ENCODE assay signal across 10 cellular contexts in genomic region chr22:18522762-18523161, GRCh38. TPM values are rescaled to one million over a fixed set of nuclear protein-coding genes. Genes with fewer than 3 reads are reported as not detected.
"Had no signal": no experiment of that assay in that cellular context is flagged by ENCODE, and none has a peak within 500 bp of the region (broad histone marks: within the 10 kb centered on the region; RNA-seq: fewer than 3 reads in every experiment).

No MANE protein-coding gene starts in this region.

RNA-seq across cellular contexts. Expression of gene GGTLC3, which starts 4.8 kb away (rescaled TPM):
- total RNA-seq: stomach, subcutaneous adipose tissue, suprapubic skin, temporal lobe, thoracic aorta, tibial nerve, transverse colon, urinary bladder, uterus, vagina had no signal
- polyA plus RNA-seq: urinary bladder had no signal

RNA-seq across cellular contexts. Expression of gene TMEM191B, which starts 4.8 kb away (rescaled TPM):
- total RNA-seq: subcutaneous adipose tissue, thoracic aorta, urinary bladder, vagina had no signal
